Comparison of ENCODE assay signal across 1 cellular context in the genomic region with DNA sequence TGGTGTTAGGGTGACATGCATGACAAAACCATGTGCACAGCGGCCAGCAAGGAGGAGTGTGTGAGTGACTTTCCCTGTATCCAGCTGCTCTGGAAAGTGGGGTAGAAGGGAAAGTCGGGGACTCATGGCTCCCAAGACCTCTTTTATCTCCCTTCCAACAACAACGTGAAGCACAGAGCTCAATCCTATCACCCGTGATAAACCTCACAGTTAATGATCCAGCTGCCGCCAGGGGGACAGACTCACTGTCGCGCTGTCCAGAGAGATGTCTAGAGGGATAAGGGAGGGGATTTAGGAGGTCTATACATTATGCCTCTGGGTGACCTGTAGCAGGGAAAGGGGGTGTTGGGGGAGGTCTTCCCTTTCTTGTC.
TF ChIP-seq lines count a peak whose summit lies in the region.

No MANE protein-coding gene starts in this region.

TF ChIP-seq in SK-N-SH, 30 proteins besides CTCF, POLR2A, EP300 and RAD21 (continued from another document):
- TF ChIP-seq, protein P1, sequence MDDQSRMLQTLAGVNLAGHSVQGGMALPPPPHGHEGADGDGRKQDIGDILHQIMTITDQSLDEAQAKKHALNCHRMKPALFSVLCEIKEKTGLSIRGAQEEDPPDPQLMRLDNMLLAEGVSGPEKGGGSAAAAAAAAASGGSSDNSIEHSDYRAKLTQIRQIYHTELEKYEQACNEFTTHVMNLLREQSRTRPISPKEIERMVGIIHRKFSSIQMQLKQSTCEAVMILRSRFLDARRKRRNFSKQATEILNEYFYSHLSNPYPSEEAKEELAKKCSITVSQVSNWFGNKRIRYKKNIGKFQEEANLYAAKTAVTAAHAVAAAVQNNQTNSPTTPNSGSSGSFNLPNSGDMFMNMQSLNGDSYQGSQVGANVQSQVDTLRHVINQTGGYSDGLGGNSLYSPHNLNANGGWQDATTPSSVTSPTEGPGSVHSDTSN (IDR thresholded peaks at IDR 0.05), result no peak
- TF ChIP-seq, protein P2, sequence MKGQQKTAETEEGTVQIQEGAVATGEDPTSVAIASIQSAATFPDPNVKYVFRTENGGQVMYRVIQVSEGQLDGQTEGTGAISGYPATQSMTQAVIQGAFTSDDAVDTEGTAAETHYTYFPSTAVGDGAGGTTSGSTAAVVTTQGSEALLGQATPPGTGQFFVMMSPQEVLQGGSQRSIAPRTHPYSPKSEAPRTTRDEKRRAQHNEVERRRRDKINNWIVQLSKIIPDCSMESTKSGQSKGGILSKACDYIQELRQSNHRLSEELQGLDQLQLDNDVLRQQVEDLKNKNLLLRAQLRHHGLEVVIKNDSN (IDR thresholded peaks at IDR 0.05; ENCODE audit: borderline replicate concordance, low read depth), result no peak
- TF ChIP-seq, protein P3, sequence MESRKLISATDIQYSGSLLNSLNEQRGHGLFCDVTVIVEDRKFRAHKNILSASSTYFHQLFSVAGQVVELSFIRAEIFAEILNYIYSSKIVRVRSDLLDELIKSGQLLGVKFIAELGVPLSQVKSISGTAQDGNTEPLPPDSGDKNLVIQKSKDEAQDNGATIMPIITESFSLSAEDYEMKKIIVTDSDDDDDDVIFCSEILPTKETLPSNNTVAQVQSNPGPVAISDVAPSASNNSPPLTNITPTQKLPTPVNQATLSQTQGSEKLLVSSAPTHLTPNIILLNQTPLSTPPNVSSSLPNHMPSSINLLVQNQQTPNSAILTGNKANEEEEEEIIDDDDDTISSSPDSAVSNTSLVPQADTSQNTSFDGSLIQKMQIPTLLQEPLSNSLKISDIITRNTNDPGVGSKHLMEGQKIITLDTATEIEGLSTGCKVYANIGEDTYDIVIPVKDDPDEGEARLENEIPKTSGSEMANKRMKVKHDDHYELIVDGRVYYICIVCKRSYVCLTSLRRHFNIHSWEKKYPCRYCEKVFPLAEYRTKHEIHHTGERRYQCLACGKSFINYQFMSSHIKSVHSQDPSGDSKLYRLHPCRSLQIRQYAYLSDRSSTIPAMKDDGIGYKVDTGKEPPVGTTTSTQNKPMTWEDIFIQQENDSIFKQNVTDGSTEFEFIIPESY (IDR thresholded peaks at IDR 0.05; ENCODE audit: borderline replicate concordance, low read depth), result no peak
- TF ChIP-seq GATA2 (CRISPR knock-in tag; IDR thresholded peaks at IDR 0.05) (no peak), NRF1 (IDR thresholded peaks at IDR 0.05; ENCODE audit: low read depth, low read length) (no peak), RXRA (IDR thresholded peaks at IDR 0.05; ENCODE audit: borderline replicate concordance, low read depth) (no peak), TAF1 (IDR thresholded peaks at IDR 0.05; ENCODE audit: borderline replicate concordance, low read depth, low read length) (no peak)
